In the genomic region with DNA sequence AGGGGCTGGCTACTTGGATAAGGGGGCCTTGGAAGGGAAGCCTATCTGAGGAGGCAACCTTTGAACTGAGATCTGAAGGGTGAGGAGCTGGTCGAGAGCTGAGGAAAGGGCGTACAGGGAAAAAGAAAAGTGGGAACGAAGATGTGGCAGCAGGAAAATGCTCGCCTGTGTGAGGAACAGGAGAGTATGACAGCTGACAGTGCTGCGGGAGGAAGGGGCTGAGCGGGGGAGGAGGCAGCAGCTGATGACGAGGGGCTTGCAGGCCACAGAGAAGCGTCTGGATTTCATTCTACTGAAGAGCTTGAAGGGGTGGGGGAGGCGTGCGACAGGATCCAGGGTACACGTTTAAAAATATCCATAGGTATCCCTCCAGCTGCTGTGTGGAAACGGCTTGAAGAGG, we compare ENCODE assay signal across 22 cellular contexts. TPM values are rescaled to one million over a fixed set of nuclear protein-coding genes. Genes with fewer than 3 reads are reported as not detected.
DNase-seq lines count a peak whose midpoint lies in the region; ATAC-seq and TF ChIP-seq lines count a peak whose summit lies in the region.
"Had no signal": no experiment of that assay in that cellular context is flagged by ENCODE, and none has a peak within 500 bp of the region (broad histone marks: within the 10 kb centered on the region; RNA-seq: fewer than 3 reads in every experiment).

No MANE protein-coding gene starts in this region.

- H3K9me3 ChIP-seq in BE2C (no peaks in the 10 kb centered on the region), muscle layer of colon (ENCODE audit: low read length) (no peaks in the 10 kb centered on the region)
- H3K9me3 ChIP-seq in CD8-positive, alpha-beta memory T cell (ENCODE audit: low read length), result no peaks in the 10 kb centered on the region

- H3K27ac ChIP-seq in dorsolateral prefrontal cortex (peak overlapping the region in 42 of 59 donors; percentile 5 to 96 (median 56)), muscle layer of colon (ENCODE audit: low read depth, low read length) (peak overlapping the region; percentile 63), substantia nigra (ENCODE audit: low read depth, low read length, poor library complexity, severe bottlenecking) (peak overlapping the region; percentile 63)
- H3K27ac ChIP-seq in CD8-positive, alpha-beta memory T cell (ENCODE audit: low read depth, low read length), result no peak overlapping the region
- H3K27ac ChIP-seq: C4-2B, SK-N-MC had no signal

- POLR2A ChIA-PET in CD8-positive, alpha-beta memory T cell (lab: Charles Lee), result no interaction called here

- no peak overlapping the region for H3K9ac ChIP-seq in muscle layer of colon (ENCODE audit: low read length)

- H3K36me3 ChIP-seq in BE2C (no peaks in the 10 kb centered on the region), muscle layer of colon (ENCODE audit: insufficient read depth, low read length) (peaks cover 11% of the 10 kb centered on the region)
- H3K36me3 ChIP-seq in CD8-positive, alpha-beta memory T cell (ENCODE audit: insufficient read depth, low read length), result no peaks in the 10 kb centered on the region

- no peaks in the 10 kb centered on the region for H3K9me3 Mint-ChIP-seq in CD8-positive, alpha-beta memory T cell
- H3K9me3 Mint-ChIP-seq: activated B cell treated with CpG ODN at 0.5 μM for 24 hours had no signal

- CTCF ChIA-PET in CD8-positive, alpha-beta memory T cell (lab: Charles Lee), result no interaction called here

- H3K4me3 ChIP-seq in BE2C (ENCODE audit: low read depth, low read length) (no peak overlapping the region), dorsolateral prefrontal cortex (no peak overlapping the region), muscle layer of colon (ENCODE audit: low read depth in 1 of 2, low read length in 2 of 2) (no peak overlapping the region)
- no peak overlapping the region for H3K4me3 ChIP-seq in CD8-positive, alpha-beta memory T cell (ENCODE audit: low read length)
- H3K4me3 ChIP-seq: SK-N-MC had no signal

- no peak overlapping the region for H3K27ac Mint-ChIP-seq in CD8-positive, alpha-beta memory T cell
- H3K27ac Mint-ChIP-seq: activated B cell treated with CpG ODN at 0.5 μM for 24 hours, mesothelial cell of epicardium had no signal

- peaks cover 6 to 36% of the 10 kb centered on the region in 2 donors for H3K27me3 Mint-ChIP-seq in CD8-positive, alpha-beta memory T cell

- DNase-seq in BE2C (peak; percentile 22), dorsolateral prefrontal cortex (no peak), substantia nigra (lab: John Stamatoyannopoulos, UW) (peak in 1 of 49 donors; percentile 24), iPS-NIHi11 (ENCODE audit: low spot score) (no peak)
- no peak for DNase-seq in CD8-positive, alpha-beta memory T cell
- DNase-seq: activated B cell treated with CpG ODN at 0.5 μM for 24 hours; activated CD4-positive, alpha-beta T cell treated with anti-CD3 and anti-CD28 coated beads, Interleukin-2, amount 50 U/mL, for 48 hours; activated effector memory CD4-positive, alpha-beta T cell treated with anti-CD3 and anti-CD28 coated beads, Interleukin-2, amount 50 U/mL, for 16 hours; EL; foreskin melanocyte; kidney glomerular epithelial cell; NCI-H1092; NCI-H2081; NCI-H446 had no signal

- no peaks in the 10 kb centered on the region; the same call in 1 of the 2 replicates for H3K4me1 ChIP-seq in BE2C
- H3K4me1 ChIP-seq in muscle layer of colon (ENCODE audit: insufficient read depth, low read length), result peaks cover 63% of the 10 kb centered on the region
- no peaks in the 10 kb centered on the region for H3K4me1 ChIP-seq in CD8-positive, alpha-beta memory T cell (ENCODE audit: insufficient read depth, low read length)

- no peaks in the 10 kb centered on the region for H3K36me3 Mint-ChIP-seq in CD8-positive, alpha-beta memory T cell

- H3K27me3 ChIP-seq in BE2C (no peaks in the 10 kb centered on the region), dorsolateral prefrontal cortex (no peaks in the 10 kb centered on the region), muscle layer of colon (ENCODE audit: control insufficient read depth in 1 of 2, insufficient read depth in 2 of 2, low read length in 2 of 2) (no peaks in the 10 kb centered on the region)
- H3K27me3 ChIP-seq in CD8-positive, alpha-beta memory T cell (ENCODE audit: insufficient read depth, low read length, poor library complexity, severe bottlenecking), result no peaks in the 10 kb centered on the region

- H3K4me3 Mint-ChIP-seq in CD8-positive, alpha-beta memory T cell, result no peak overlapping the region
- H3K4me3 Mint-ChIP-seq: activated B cell treated with CpG ODN at 0.5 μM for 24 hours, mesothelial cell of epicardium had no signal

- TF ChIP-seq CTCF in BE2C (IDR thresholded peaks at IDR 0.05; ENCODE audit: low read depth, low read length), result no peak
- no peak for TF ChIP-seq CTCF in dorsolateral prefrontal cortex (IDR thresholded peaks at IDR 0.05 in 54 of 56, conservative IDR thresholded peaks at IDR 0.05 in 2 of 56; ENCODE audit: low read depth in 1 of 56, partially characterized antibody in 56 of 56)

- intact Hi-C loops in dorsolateral prefrontal cortex (cut with DNase I), result no loop called here

- ATAC-seq in GM21528 (IDR thresholded peaks at IDR 0.05; ENCODE audit: low FRiP score, unreplicated experiment) (no peak), GM21576 (IDR thresholded peaks at IDR 0.05; ENCODE audit: unreplicated experiment) (no peak)
- ATAC-seq: HCT116, Panc1 had no signal

- H3K4me1 Mint-ChIP-seq in CD8-positive, alpha-beta memory T cell, result no peaks in the 10 kb centered on the region
- H3K4me1 Mint-ChIP-seq: activated B cell treated with CpG ODN at 0.5 μM for 24 hours had no signal

RNA-seq across cellular contexts. Expression of a gene that starts 28.9 kb away (rescaled TPM):
- polyA plus RNA-seq in BE2C (2012; ENCODE audit: insufficient read depth, insufficient read length, low read depth), result 6.0 TPM
- 10 to 100 TPM in 119 of 120 experiments, 1 to 10 TPM in 1; 9.2 to 63.2 (median 19.7) TPM for total RNA-seq in dorsolateral prefrontal cortex
- under 1 TPM; 0.09 to 0.15 TPM for total RNA-seq in CD8-positive, alpha-beta memory T cell
- not detected for polyA plus RNA-seq in CD8-positive, alpha-beta memory T cell

Comparison
In these comparisons a context has a peak if more than half of its experiments do, and no peak if none do; other contexts are left out.
1. RNA of a gene that starts 28.9 kb away (total RNA-seq): 9.2 to 63.2 TPM in dorsolateral prefrontal cortex; 0.09 to 0.15 TPM in CD8-positive, alpha-beta memory T cell; every median in the first group is over 4 times any median in the second.